Comparison of ENCODE assay signal across 12 cellular contexts in the genomic region with DNA sequence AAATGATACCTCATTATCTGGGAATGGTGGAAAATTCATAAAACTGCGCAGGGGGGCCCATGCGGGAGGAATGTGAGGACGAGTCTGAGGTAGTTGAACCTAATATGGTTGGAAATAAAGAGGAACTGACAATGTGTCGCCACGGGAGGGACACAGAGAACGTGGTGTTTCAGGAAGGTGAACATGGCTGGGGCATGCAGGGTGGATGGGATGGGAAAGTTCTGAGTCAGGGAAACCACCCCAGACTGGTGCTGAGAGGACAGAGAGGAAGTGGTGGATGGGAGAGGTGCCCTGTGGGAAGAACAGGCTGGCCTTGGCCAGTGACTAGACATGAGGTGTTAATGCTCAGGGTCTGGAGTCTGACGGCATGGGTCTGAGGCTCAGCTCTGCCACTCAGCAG.
DNase-seq lines count a peak whose midpoint lies in the region; ATAC-seq and TF ChIP-seq lines count a peak whose summit lies in the region.
"Had no signal": no experiment of that assay in that cellular context is flagged by ENCODE, and none has a peak within 500 bp of the region (broad histone marks: within the 10 kb centered on the region; RNA-seq: fewer than 3 reads in every experiment).

No MANE protein-coding gene starts in this region.

- no peak overlapping the region for H3K4me2 ChIP-seq in GM23248 (ENCODE audit: unreplicated experiment)

- no peaks in the 10 kb centered on the region for H3K27me3 ChIP-seq in GM23248 (replicated peaks; ENCODE audit: insufficient read depth)

- H4K20me1 ChIP-seq in GM23248 (ENCODE audit: insufficient read depth): no peaks in the 10 kb centered on the region

- H3K4me3 ChIP-seq in GM23248 (no peak overlapping the region), fibroblast of mammary gland (ENCODE audit: control insufficient read depth, low read depth, low read length) (no peak overlapping the region)

- TF ChIP-seq CTCF in fibroblast of mammary gland (conservative IDR thresholded peaks at IDR 0.05; ENCODE audit: control insufficient read depth, insufficient read depth, low read depth, low read length): no peak

- no peaks in the 10 kb centered on the region for H3K36me3 ChIP-seq in GM23248 (ENCODE audit: low read depth)
- H3K36me3 ChIP-seq: neutrophil had no signal

- no peak overlapping the region for H3K9ac ChIP-seq in GM23248

- 60 to 68% methylated on average over 7 of the region's 7 CpGs for WGBS in GM23248 (ENCODE audit: low coverage in 1 of 2, low lambda C conversion rate in 2 of 2, missing lambda C conversion rate in 2 of 2), 2 experiments

- DNase-seq in GM23248: peak; percentile 78
- DNase-seq in RPMI7951 (ENCODE audit: low read depth): peak; percentile 96
- DNase-seq in fibroblast of mammary gland (ENCODE audit: low read depth): peak; percentile 30
- DNase-seq in renal cortical epithelial cell (ENCODE audit: low read depth): peak; percentile 74
- DNase-seq in NCI-H524 (lab: John Stamatoyannopoulos, UW): no peak
- DNase-seq in central memory CD4-positive, alpha-beta T cell: no peak
- DNase-seq: activated effector memory CD4-positive, alpha-beta T cell treated with anti-CD3 and anti-CD28 coated beads, Interleukin-2, amount 50 U/mL, for 16 hours; cerebellar nuclear complex; NCI-H510A had no signal

- no peak for ATAC-seq in GM21576 (IDR thresholded peaks at IDR 0.05; ENCODE audit: unreplicated experiment)
- ATAC-seq: SK-N-SH treated with all-trans-retinoic acid at 6 μM for 48 hours had no signal

- H3K4me1 ChIP-seq in GM23248 (ENCODE audit: insufficient read depth): peaks cover 31% of the 10 kb centered on the region

- H3F3A ChIP-seq in GM23248 (ENCODE audit: insufficient read depth): 0 out of 2 replicates have a peak, but pooled peaks cover 14% of the 10 kb centered on the region

- H3K27ac ChIP-seq in GM23248: no peak overlapping the region
- H3K27ac ChIP-seq: neutrophil had no signal

- H2AFZ ChIP-seq in GM23248: no peak overlapping the region

- H3K9me2 ChIP-seq in GM23248 (ENCODE audit: insufficient read depth): no peaks in the 10 kb centered on the region

- in situ Hi-C loops in GM23248 (cut with MboI): no loop called here

- no peaks in the 10 kb centered on the region for H3K9me3 ChIP-seq in GM23248 (ENCODE audit: low read depth)
- H3K9me3 ChIP-seq: neutrophil had no signal

- no peaks in the 10 kb centered on the region for H3K79me2 ChIP-seq in GM23248 (ENCODE audit: insufficient read depth)

Comparison
In these comparisons a context has a peak if more than half of its experiments do, and no peak if none do; other contexts are left out.
1. DNase-seq: peak in GM23248 (single experiment), RPMI7951 (single experiment), fibroblast of mammary gland (single experiment) and renal cortical epithelial cell (single experiment); none in NCI-H524 (0 of 2) and central memory CD4-positive, alpha-beta T cell (single experiment).